8 cellular contexts compared by ENCODE assay signal in genomic region chr3:11272913-11273574, GRCh38. TPM values are rescaled to one million over a fixed set of nuclear protein-coding genes. Genes with fewer than 3 reads are reported as not detected.
DNase-seq lines count a peak whose midpoint lies in the region; ATAC-seq and TF ChIP-seq lines count a peak whose summit lies in the region.

No MANE protein-coding gene starts in this region.

- peaks cover 7% of the 10 kb centered on the region for H3K9me3 ChIP-seq in mesodermal cell (ENCODE audit: control insufficient read depth, low read length)

- H3K4me1 ChIP-seq in KMS-11 (ENCODE audit: low read depth, poor library complexity, severe bottlenecking) (peaks cover 6% of the 10 kb centered on the region), mesodermal cell (ENCODE audit: control insufficient read depth, insufficient read depth, low read length, poor library complexity, severe bottlenecking) (no peaks in the 10 kb centered on the region)

- in situ Hi-C loops in brain microvascular endothelial cell (cut with HindIII; ENCODE audit: low pct_ligation_motif_present, low sequenced_read_pairs), result no loop called here

- peak overlapping the region; percentile 76 for H2AFZ ChIP-seq in KMS-11 (ENCODE audit: low read depth)

- H4K20me1 ChIP-seq in KMS-11 (ENCODE audit: insufficient read depth), result no peaks in the 10 kb centered on the region

- peak overlapping the region; percentile 92 for H3K9ac ChIP-seq in KMS-11

- DNase-seq in AG10803 (ENCODE audit: low read depth) (peak; percentile 20), brain microvascular endothelial cell (no peak), T1000 (lab: John Stamatoyannopoulos, UW) (no peak)

- H3K27me3 ChIP-seq in KMS-11 (ENCODE audit: insufficient read depth, low read depth) (no peaks in the 10 kb centered on the region), brain microvascular endothelial cell (replicated peaks) (no peaks in the 10 kb centered on the region)

- H3K79me2 ChIP-seq in KMS-11 (ENCODE audit: insufficient read depth, low read depth), result peaks cover 23% of the 10 kb centered on the region

- no peak for TF ChIP-seq CTCF in AG10803 (conservative IDR thresholded peaks at IDR 0.05; ENCODE audit: low read length)
- TF ChIP-seq CTCF in KMS-11 (conservative IDR thresholded peaks at IDR 0.05; ENCODE audit: low read depth, low read length), result no peak
- no peak for TF ChIP-seq CTCF in brain microvascular endothelial cell (IDR thresholded peaks at IDR 0.05; ENCODE audit: low read depth, low read length, missing control alignments)

- peak overlapping the region; percentile 98 for H3K4me3 ChIP-seq in AG10803 (ENCODE audit: low read length)
- H3K4me3 ChIP-seq in KMS-11 (IDR thresholded peaks at IDR 0.05; ENCODE audit: insufficient read depth, low read depth, low read length), result peak overlapping the region; percentile 33
- H3K4me3 ChIP-seq in brain microvascular endothelial cell (ENCODE audit: low read depth, low read length), result peak overlapping the region; percentile 97
- peak overlapping the region; percentile 83 for H3K4me3 ChIP-seq in mesodermal cell (ENCODE audit: extremely low read depth, insufficient read depth, low read length, poor library complexity, severe bottlenecking)

- H3K4me2 ChIP-seq in KMS-11, result peak overlapping the region; percentile 33

- H3K27ac ChIP-seq in KMS-11 (peak overlapping the region; percentile 46; the same call in 1 of the 2 replicates), brain microvascular endothelial cell (peak overlapping the region; percentile 87), mesodermal cell (ENCODE audit: low read depth, low read length, severe bottlenecking) (peak overlapping the region; percentile 82)

- WGBS in mesodermal cell (ENCODE audit: insufficient coverage in 2 of 2), 2 experiments, result 27 to 43% methylated on average over 6 to 8 of the region's 9 CpGs

- ATAC-seq in GM18870 (IDR thresholded peaks at IDR 0.05; ENCODE audit: unreplicated experiment) (no peak), HG02884 (IDR thresholded peaks at IDR 0.05; ENCODE audit: unreplicated experiment) (no peak), GM21786 (IDR thresholded peaks at IDR 0.05; ENCODE audit: unreplicated experiment) (no peak)

- H3K36me3 ChIP-seq in KMS-11 (ENCODE audit: insufficient read depth) (no peaks in the 10 kb centered on the region), brain microvascular endothelial cell (replicated peaks) (no peaks in the 10 kb centered on the region), mesodermal cell (ENCODE audit: control insufficient read depth, insufficient read depth, low read length) (peaks cover 14% of the 10 kb centered on the region)

RNA-seq across cellular contexts. Expression of gene ATG7, which starts 0.8 kb away (rescaled TPM):
- 23.2 TPM for polyA plus RNA-seq in mesodermal cell (2013, experiment 1 of 2)
- polyA plus RNA-seq in mesodermal cell (2013, experiment 2 of 2), result 25.7 TPM

Comparison
In these comparisons a context has a peak if more than half of its experiments do, and no peak if none do; other contexts are left out.
1. H3K4me3 ChIP-seq: peak in every context shown above with its lines; median percentile 98 in AG10803; 97 in brain microvascular endothelial cell; 83 in mesodermal cell; 33 in KMS-11.